Comparison of ENCODE assay signal across 3 cellular contexts in genomic region chr1:223445402-223445801, GRCh38.
TF ChIP-seq lines count a peak whose summit lies in the region.

No MANE protein-coding gene starts in this region.

TF ChIP-seq in HEK293, 187 proteins besides CTCF, POLR2A, EP300 and RAD21:
- TF ChIP-seq AEBP2 (tag by site-specific recombination; IDR thresholded peaks at IDR 0.05; ENCODE audit: borderline replicate concordance) = no peak
- no peak for TF ChIP-seq KLF16 (tag by site-specific recombination; IDR thresholded peaks at IDR 0.05)
- TF ChIP-seq ZNF366 (tag by site-specific recombination; conservative IDR thresholded peaks at IDR 0.05) = peak; percentile 91
- 0 out of 2 replicates have a peak, but pooled peaks have one; percentile 89 for TF ChIP-seq ZNF521 (tag by site-specific recombination; IDR thresholded peaks at IDR 0.05)
- no peak for TF ChIP-seq ZNF514 (tag by site-specific recombination; IDR thresholded peaks at IDR 0.05)
- peak; percentile 21; the same call in 1 of the 2 replicates for TF ChIP-seq BCL6B (tag by site-specific recombination; IDR thresholded peaks at IDR 0.05)
- no peak for TF ChIP-seq ZNF785 (tag by site-specific recombination; IDR thresholded peaks at IDR 0.05)
- no peak for TF ChIP-seq ZNF146 (tag by site-specific recombination; IDR thresholded peaks at IDR 0.05)
- TF ChIP-seq ZNF571 (tag by site-specific recombination; IDR thresholded peaks at IDR 0.05) = 0 out of 2 replicates have a peak, but pooled peaks have one; percentile 53
TF ChIP-seq in HEK293: peak in this region for 4.

TF ChIP-seq in WTC11, 78 proteins besides CTCF, POLR2A, EP300 and RAD21:
- TF ChIP-seq HMGA2 (CRISPR knock-in tag; IDR thresholded peaks at IDR 0.05) = no peak
- TF ChIP-seq ZNF512 (CRISPR knock-in tag; IDR thresholded peaks at IDR 0.05; ENCODE audit: borderline replicate concordance) = peak; percentile 59; the same call in 1 of the 2 replicates
- no peak for TF ChIP-seq PRRX2 (CRISPR knock-in tag; IDR thresholded peaks at IDR 0.05)

TF ChIP-seq in K562, 482 proteins besides CTCF, POLR2A, EP300 and RAD21:
- TF ChIP-seq ZNF512 (tag; IDR thresholded peaks at IDR 0.05) (peak; percentile 87), STAG1 (CRISPR knock-in tag; IDR thresholded peaks at IDR 0.05; ENCODE audit: borderline replicate concordance) (no peak), ARID2 (IDR thresholded peaks at IDR 0.05) (0 out of 2 replicates have a peak, but pooled peaks have one; percentile 34), HDAC1 (IDR thresholded peaks at IDR 0.05) (0 out of 4 replicates have a peak, but pooled peaks of 1 of the 2 experiments have one; percentile 18), TRIM25 (IDR thresholded peaks at IDR 0.05; ENCODE audit: borderline replicate concordance) (peak; percentile 62; the same call in 1 of the 2 replicates), NUFIP1 (IDR thresholded peaks at IDR 0.05; ENCODE audit: partially characterized antibody) (no peak), ZBTB34 (CRISPR knock-in tag; IDR thresholded peaks at IDR 0.05) (no peak)
